In the genomic region with DNA sequence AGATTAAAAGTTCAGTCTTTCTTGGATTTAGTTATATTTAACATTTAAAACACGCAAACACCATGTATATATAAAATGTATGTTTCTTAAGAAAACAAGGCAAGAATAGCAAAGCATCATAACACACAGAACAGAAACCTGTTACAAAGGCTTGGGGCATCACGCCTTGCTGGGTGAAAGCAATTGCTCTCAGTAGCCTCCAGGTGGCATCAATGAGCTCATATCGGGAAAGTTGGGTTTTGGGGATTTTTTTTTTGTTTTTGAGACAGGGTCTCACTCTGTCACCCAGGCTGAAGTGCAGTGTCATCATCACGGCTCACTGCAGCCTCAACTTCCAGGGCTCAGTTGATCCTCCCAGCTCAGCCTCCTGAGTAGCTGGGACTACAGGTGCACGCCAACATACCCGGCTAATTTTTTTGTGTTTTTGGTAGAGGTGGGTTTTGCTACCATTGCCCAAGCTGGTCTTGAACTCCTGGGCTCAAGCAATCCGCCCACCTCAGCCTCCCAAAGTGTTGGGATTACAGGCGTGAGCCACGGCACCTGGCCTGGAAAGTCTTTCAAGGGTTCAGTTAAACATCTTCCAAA, we compare ENCODE assay signal across 8 cellular contexts. TPM values are rescaled to one million over a fixed set of nuclear protein-coding genes. Genes with fewer than 3 reads are reported as not detected.
DNase-seq lines count a peak whose midpoint lies in the region; ATAC-seq, FAIRE-seq and TF ChIP-seq lines count a peak whose summit lies in the region.

No MANE protein-coding gene starts in this region.

- H3K4me1 Mint-ChIP-seq in T-cell (peaks cover 0 to 2% (median 0%) of the 10 kb centered on the region in 3 donors), nephron (peaks cover 11% of the 10 kb centered on the region)

- peaks cover 5 to 10% of the 10 kb centered on the region in 2 experiments for H3K36me3 ChIP-seq in endothelial cell of umbilical vein (ENCODE audit: control insufficient read depth in 2 of 2, extremely low read depth in 1 of 2, insufficient read depth in 2 of 2, low read length in 2 of 2)

- CTCF ChIA-PET in T-cell (lab: Charles Lee) (interaction anchor here (0.6 to 2.0 kb wide), 27 partner anchors 9 to 564 kb away, joined by 3 to 20 read pairs (median 5); a partner anchor contains a TSS), endothelial cell of umbilical vein (lab: Charles Lee) (interaction anchor here (0.5 to 5.7 kb wide), 58 partner anchors 9 to 1110 kb away, joined by 3 to 160 read pairs (median 4); a partner anchor contains a TSS)

- peaks cover 42% of the 10 kb centered on the region for H3K36me3 Mint-ChIP-seq in T-cell
- H3K36me3 Mint-ChIP-seq in nephron (ENCODE audit: low read depth), result peaks cover 39% of the 10 kb centered on the region

- DNase-seq in NCI-H1436 (lab: John Stamatoyannopoulos, UW), result peak; percentile 46
- no peak for DNase-seq in NCI-H1436 treated with DMSO at 0.1 percent for 48 hours (lab: John Stamatoyannopoulos, UW)
- DNase-seq in Jurkat, Clone E6-1 (ENCODE audit: low read depth, low spot score), result peak; percentile 38
- DNase-seq in T-cell, result peak in 16 of 34 experiments; percentile 9 to 34 (median 21)
- peak; percentile 45 for DNase-seq in endothelial cell of umbilical vein (ENCODE audit: low read depth, low spot score)

- peak; percentile 86 for FAIRE-seq in endothelial cell of umbilical vein (lab: Jason Lieb, UNC)

- H3K27ac Mint-ChIP-seq in T-cell, result no peak overlapping the region
- no peak overlapping the region for H3K27ac Mint-ChIP-seq in nephron

- H3K9ac ChIP-seq in endothelial cell of umbilical vein (replicated peaks; ENCODE audit: extremely low read depth, insufficient read depth, low read length), result no peak overlapping the region

- TF ChIP-seq CTCF in endothelial cell of umbilical vein (IDR thresholded peaks at IDR 0.05; ENCODE audit: extremely low read depth in 1 of 2, insufficient read depth in 1 of 2, low read depth in 1 of 2, low read length in 2 of 2) (peak; percentile 69 to 70), nephron (IDR thresholded peaks at IDR 0.05; ENCODE audit: unreplicated experiment in 3 of 3) (peak; percentile 63 to 79 (median 64))

- no peaks in the 10 kb centered on the region for H3K4me1 ChIP-seq in endothelial cell of umbilical vein (ENCODE audit: control insufficient read depth, extremely low read depth, insufficient read depth, low read length)

- BruUV-seq in endothelial cell of umbilical vein (replicated peaks; lab: Mats Ljungman, UMichigan), result no TSS peak

- peak in 3 of 4 experiments; percentile 35 to 57 (median 46) for ATAC-seq in T-cell (replicated peaks in 1 of 4)
- no peak for ATAC-seq in HG02840 (IDR thresholded peaks at IDR 0.05; ENCODE audit: low FRiP score, unreplicated experiment)
- no peak for ATAC-seq in HG03108 (IDR thresholded peaks at IDR 0.05; ENCODE audit: unreplicated experiment)

- dilution Hi-C loops in endothelial cell of umbilical vein (cut with MboI; ENCODE audit: extremely low pct_ligation_motif_present, low sequenced_read_pairs), result no loop called here

- no peaks in the 10 kb centered on the region for H3K9me3 Mint-ChIP-seq in T-cell
- H3K9me3 Mint-ChIP-seq in nephron, result no peaks in the 10 kb centered on the region

- no peaks in the 10 kb centered on the region for H3K27me3 ChIP-seq in endothelial cell of umbilical vein (ENCODE audit: control insufficient read depth in 2 of 2, insufficient read depth in 2 of 2, low read length in 2 of 2)

- H3K4me2 ChIP-seq in endothelial cell of umbilical vein (ENCODE audit: insufficient read depth, low read length), result no peak overlapping the region

- H3K79me2 ChIP-seq in endothelial cell of umbilical vein (ENCODE audit: control insufficient read depth, insufficient read depth, low read length), result no peaks in the 10 kb centered on the region

- H3K9me3 ChIP-seq in endothelial cell of umbilical vein (replicated peaks; ENCODE audit: control insufficient read depth, insufficient read depth, low read length), result no peaks in the 10 kb centered on the region

- no peaks in the 10 kb centered on the region for H4K20me1 ChIP-seq in endothelial cell of umbilical vein (replicated peaks; ENCODE audit: control insufficient read depth, extremely low read depth, insufficient read depth, low read length)

- intact Hi-C loops in endothelial cell of umbilical vein (cut with micrococcal nuclease), result loop anchor here (1.0 kb wide), 2 partner anchors 15 to 213 kb away; no protein-coding TSS in a partner anchor

- no peaks in the 10 kb centered on the region for H3K27me3 Mint-ChIP-seq in T-cell
- H3K27me3 Mint-ChIP-seq in nephron (ENCODE audit: low read depth), result no peaks in the 10 kb centered on the region

- H3K9me1 ChIP-seq in endothelial cell of umbilical vein (replicated peaks; ENCODE audit: control insufficient read depth, extremely low read depth, insufficient read depth, low read length), result no peaks in the 10 kb centered on the region

- H3K4me3 Mint-ChIP-seq in T-cell (no peak overlapping the region), nephron (no peak overlapping the region)

- H3K27ac ChIP-seq in endothelial cell of umbilical vein (ENCODE audit: insufficient read depth, low read depth, low read length), result no peak overlapping the region

- POLR2A ChIA-PET in T-cell (lab: Charles Lee) (interaction anchor here (0.6 to 0.7 kb wide), 4 partner anchors 57 to 564 kb away, joined by 3 to 8 read pairs (median 4); a partner anchor contains a TSS), endothelial cell of umbilical vein (lab: Charles Lee) (interaction anchor here (0.7 to 1.0 kb wide), 2 partner anchors 57 to 110 kb away, joined by 3 to 4 read pairs; no protein-coding TSS in a partner anchor)

- H3K4me3 ChIP-seq in Jurkat, Clone E6-1 (ENCODE audit: low read length), result no peak overlapping the region
- H3K4me3 ChIP-seq in endothelial cell of umbilical vein (replicated peaks in 1 of 3; ENCODE audit: insufficient read depth in 1 of 3, low read depth in 1 of 3, low read length in 3 of 3), result no peak overlapping the region

- no peak for TF ChIP-seq POLR2A in endothelial cell of umbilical vein (IDR thresholded peaks at IDR 0.05; ENCODE audit: low read depth, low read length)

- no peak overlapping the region for H2AFZ ChIP-seq in endothelial cell of umbilical vein (ENCODE audit: low read depth, low read length)

TF ChIP-seq in endothelial cell of umbilical vein, 7 proteins besides CTCF, POLR2A, EP300 and RAD21:
- TF ChIP-seq FOS (IDR thresholded peaks at IDR 0.05; ENCODE audit: borderline replicate concordance, insufficient read depth, low read length) (no peak), EZH2 (IDR thresholded peaks at IDR 0.05; ENCODE audit: borderline replicate concordance, low read depth, low read length, severe bottlenecking) (no peak), JUN (IDR thresholded peaks at IDR 0.05; ENCODE audit: borderline replicate concordance, insufficient read depth, insufficient read length, low read depth) (no peak), GATA2 (IDR thresholded peaks at IDR 0.05; ENCODE audit: insufficient read depth, insufficient read length, low read depth, low read length) (no peak), MYC (IDR thresholded peaks at IDR 0.05; ENCODE audit: low read depth, low read length) (no peak), POLR2AphosphoS5 (IDR thresholded peaks at IDR 0.05; ENCODE audit: insufficient read depth, low read depth, low read length) (no peak)
- TF ChIP-seq, protein P1, sequence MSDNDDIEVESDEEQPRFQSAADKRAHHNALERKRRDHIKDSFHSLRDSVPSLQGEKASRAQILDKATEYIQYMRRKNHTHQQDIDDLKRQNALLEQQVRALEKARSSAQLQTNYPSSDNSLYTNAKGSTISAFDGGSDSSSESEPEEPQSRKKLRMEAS (IDR thresholded peaks at IDR 0.05; ENCODE audit: insufficient read depth, insufficient read length), result no peak
TF ChIP-seq in endothelial cell of umbilical vein: peak in this region for 0.

RNA-seq across cellular contexts. Expression of a gene that starts 56.9 kb away (rescaled TPM):
- 9.0 TPM for polyA plus RNA-seq in Jurkat, Clone E6-1 (2012; ENCODE audit: insufficient read depth, insufficient read length)
- 10 to 100 TPM in 3 of 5 donors, 1 to 10 TPM in 2; 6.8 to 16.3 (median 10.1) TPM for total RNA-seq in T-cell
- 12.6 and 13.3 TPM in 2 replicates for total RNA-seq in endothelial cell of umbilical vein
- 28.4 and 30.2 TPM in 2 replicates for polyA plus RNA-seq in endothelial cell of umbilical vein
- polyA plus RNA-seq in endothelial cell of umbilical vein (2011; cell fraction: cytosol; rRNA removed), result 19.5 and 26.0 TPM in 2 replicates
- polyA plus RNA-seq in endothelial cell of umbilical vein (2011; cell fraction: nucleus; rRNA removed), result 12.9 and 13.6 TPM in 2 replicates
- polyA plus RNA-seq in endothelial cell of umbilical vein (2012), result 15.4 and 21.3 TPM in 2 replicates
- 16.7 and 29.4 TPM in 2 replicates for polyA minus RNA-seq in endothelial cell of umbilical vein
- polyA minus RNA-seq in endothelial cell of umbilical vein (2011; cell fraction: cytosol; rRNA and poly(A)+ RNA removed), result 15.8 TPM
- polyA minus RNA-seq in endothelial cell of umbilical vein (2011; cell fraction: nucleus; rRNA and poly(A)+ RNA removed), result 3.1 and 5.9 TPM in 2 replicates

RNA-seq across cellular contexts. Expression of a gene that starts 57.1 kb away (rescaled TPM):
- 15.4 TPM for polyA plus RNA-seq in Jurkat, Clone E6-1 (2012; ENCODE audit: insufficient read depth, insufficient read length)
- 100 to 1,000 TPM in 1 of 5 donors, 10 to 100 TPM in 4; 84.4 to 107 (median 89.6) TPM for total RNA-seq in T-cell
- 42.5 and 52.1 TPM in 2 replicates for total RNA-seq in endothelial cell of umbilical vein
- 15.7 and 20.7 TPM in 2 replicates for polyA plus RNA-seq in endothelial cell of umbilical vein
- 13.4 and 14.6 TPM in 2 replicates for polyA plus RNA-seq in endothelial cell of umbilical vein (2011; cell fraction: cytosol; rRNA removed)
- 78.3 and 81.2 TPM in 2 replicates for polyA plus RNA-seq in endothelial cell of umbilical vein (2011; cell fraction: nucleus; rRNA removed)
- 28.0 and 29.1 TPM in 2 replicates for polyA plus RNA-seq in endothelial cell of umbilical vein (2012)
- 106 and 121 TPM in 2 replicates for polyA minus RNA-seq in endothelial cell of umbilical vein
- 19.0 TPM for polyA minus RNA-seq in endothelial cell of umbilical vein (2011; cell fraction: cytosol; rRNA and poly(A)+ RNA removed)
- polyA minus RNA-seq in endothelial cell of umbilical vein (2011; cell fraction: nucleus; rRNA and poly(A)+ RNA removed), result 130 and 169 TPM in 2 replicates

Comparison
In these comparisons a context has a peak if more than half of its experiments do, and no peak if none do; other contexts are left out.
1. ATAC-seq: peak in T-cell (3 of 4); none in HG02840 (single experiment) and HG03108 (single experiment).